In genomic region chr12:124496584-124496983, GRCh38 we compare ENCODE assay signal across 11 cellular contexts.
DNase-seq lines count a peak whose midpoint lies in the region; ATAC-seq and TF ChIP-seq lines count a peak whose summit lies in the region.
"Had no signal": no experiment of that assay in that cellular context is flagged by ENCODE, and none has a peak within 500 bp of the region (broad histone marks: within the 10 kb centered on the region; RNA-seq: fewer than 3 reads in every experiment).

No MANE protein-coding gene starts in this region.

- peaks cover 34% of the 10 kb centered on the region for H3K4me1 ChIP-seq in IMR-90 (ENCODE audit: control insufficient read depth, insufficient read depth, low read length)
- H3K4me1 ChIP-seq in skeletal muscle tissue (ENCODE audit: control insufficient read depth in 3 of 3, insufficient read depth in 3 of 3, low read length in 3 of 3) = peaks cover 56 to 77% (median 68%) of the 10 kb centered on the region in 3 donors
- H3K4me1 ChIP-seq: BE2C had no signal

- CTCF ChIA-PET in IMR-90 (lab: Yijun Ruan, JAX) = no interaction called here

- H4K5ac ChIP-seq in IMR-90 (ENCODE audit: low read depth, low read length) = no peak overlapping the region

- peak overlapping the region; percentile 36 for H2BK120ac ChIP-seq in IMR-90 (ENCODE audit: low read depth, low read length)

- H2BK20ac ChIP-seq in IMR-90 (ENCODE audit: low read depth, low read length) = peak overlapping the region; percentile 36; the same call in 1 of the 2 replicates

- H3K36me3 ChIP-seq in IMR-90 (ENCODE audit: control insufficient read depth, insufficient read depth, low read length) (peaks cover 16% of the 10 kb centered on the region; the same call in 1 of the 2 replicates), skeletal muscle tissue (ENCODE audit: control insufficient read depth in 3 of 3, insufficient read depth in 3 of 3, low read length in 3 of 3) (peaks cover 15 to 27% (median 19%) of the 10 kb centered on the region in 3 donors)

- TF ChIP-seq CTCF in IMR-90 (conservative IDR thresholded peaks at IDR 0.05; ENCODE audit: low read depth, low read length) (no peak), chondrocyte (IDR thresholded peaks at IDR 0.05) (no peak)

- H3K9me1 ChIP-seq in IMR-90 (ENCODE audit: insufficient read depth, low read length) = peaks cover 23% of the 10 kb centered on the region

- H3K4me1 Mint-ChIP-seq in chondrocyte (ENCODE audit: low read depth) = peaks cover 52% of the 10 kb centered on the region

- TF ChIP-seq POLR2A in IMR-90 (IDR thresholded peaks at IDR 0.05; ENCODE audit: low read depth, low read length) = no peak

- H3K14ac ChIP-seq in IMR-90 (replicated peaks; ENCODE audit: low read depth, low read length) = peak overlapping the region; percentile 36; the same call in 1 of the 2 replicates

- peak overlapping the region; percentile 48; the same call in 1 of the 2 replicates for H3K23ac ChIP-seq in IMR-90 (ENCODE audit: low read depth, low read length)

- dilution Hi-C loops in IMR-90 (cut with HindIII; ENCODE audit: low sequenced_read_pairs, unreplicated experiment) = no loop called here

- intact Hi-C loops in IMR-90 (cut with micrococcal nuclease) = loop anchor here (5.0 kb wide), 2 partner anchors 109 to 271 kb away; no protein-coding TSS in a partner anchor

- H3K4ac ChIP-seq in IMR-90 (ENCODE audit: low read depth, low read length) = peak overlapping the region; percentile 78

- peak overlapping the region; percentile 89 for H3K27ac Mint-ChIP-seq in chondrocyte (ENCODE audit: unreplicated experiment)
- H3K27ac Mint-ChIP-seq: T-helper 1 cell treated with Interleukin-12 subunit alpha and Interleukin-12 subunit beta and Interleukin-4 antibody, amounts not matched to agents 30 μg/mL and 1 μg/mL, for 36 hours had no signal

- peak overlapping the region; percentile 57; the same call in 1 of the 3 replicates for H2BK15ac ChIP-seq in IMR-90 (ENCODE audit: low read depth, low read length)

- peak overlapping the region; percentile 46 for H2AK5ac ChIP-seq in IMR-90 (ENCODE audit: low read depth, low read length)

- H3K27ac ChIP-seq in IMR-90 (ENCODE audit: insufficient read depth, low read length) = peak overlapping the region; percentile 6; the same call in 1 of the 2 replicates
- H3K27ac ChIP-seq in skeletal muscle tissue (ENCODE audit: low read depth, low read length) = peak overlapping the region; percentile 8

- H3K4me3 Mint-ChIP-seq in chondrocyte (ENCODE audit: unreplicated experiment) = no peak overlapping the region
- H3K4me3 Mint-ChIP-seq: T-helper 1 cell treated with Interleukin-12 subunit alpha and Interleukin-12 subunit beta and Interleukin-4 antibody, amounts not matched to agents 30 μg/mL and 1 μg/mL, for 36 hours had no signal

- no peak overlapping the region for H3K4me2 ChIP-seq in IMR-90 (ENCODE audit: low read depth, low read length)

- BruUV-seq in IMR-90 (replicated peaks; lab: Mats Ljungman, UMichigan) = no TSS peak

- peak overlapping the region; percentile 6 for H2BK5ac ChIP-seq in IMR-90 (ENCODE audit: low read depth, low read length, poor library complexity, severe bottlenecking)

- H3K36me3 Mint-ChIP-seq in chondrocyte (ENCODE audit: low read depth) = peaks cover 4% of the 10 kb centered on the region

- H4K20me1 ChIP-seq in IMR-90 (ENCODE audit: insufficient read depth, low read length) = peaks cover 94% of the 10 kb centered on the region

- in situ Hi-C loops in IMR-90 (cut with MboI; ENCODE audit: low sequenced_read_pairs) = no loop called here

- H3K79me1 ChIP-seq in IMR-90 (ENCODE audit: low read depth in 1 of 2, low read length in 2 of 2) = peaks cover 24 to 94% of the 10 kb centered on the region in 2 experiments

- H3K27me3 ChIP-seq in IMR-90 (ENCODE audit: control insufficient read depth, insufficient read depth, low read length) = no peaks in the 10 kb centered on the region
- H3K27me3 ChIP-seq in skeletal muscle tissue (ENCODE audit: control insufficient read depth in 3 of 3, insufficient read depth in 3 of 3, low read length in 3 of 3) = no peaks in the 10 kb centered on the region
- H3K27me3 ChIP-seq: BE2C had no signal

- no peaks in the 10 kb centered on the region for H3K9me3 ChIP-seq in IMR-90 (ENCODE audit: control insufficient read depth, insufficient read depth, low read length)
- H3K9me3 ChIP-seq in skeletal muscle tissue (ENCODE audit: control insufficient read depth in 3 of 3, low read length in 3 of 3) = no peaks in the 10 kb centered on the region
- H3K9me3 ChIP-seq: BE2C had no signal

- ATAC-seq in IMR-90 (ENCODE audit: low read depth) = no peak
- no peak for ATAC-seq in HG02678 (IDR thresholded peaks at IDR 0.05; ENCODE audit: unreplicated experiment)

- 71% methylated on average over 2 of the region's 3 CpGs; no CpG with 5 or more reads in 1 of the 2 experiments for WGBS in IMR-90 (ENCODE audit: extremely low coverage in 2 of 2, insufficient read length in 1 of 2), 2 experiments

- H4K8ac ChIP-seq in IMR-90 (ENCODE audit: low read depth in 2 of 2, low read length in 2 of 2) = peak overlapping the region in 1 of 2 experiments; percentile 13; a peak in 1 of 4 replicates

- peak overlapping the region; percentile 58 for H4K91ac ChIP-seq in IMR-90 (ENCODE audit: insufficient read depth, low read depth, low read length)

- POLR2A ChIA-PET in IMR-90 (lab: Charles Lee; ENCODE audit: unreplicated experiment) = no interaction called here

- peak; percentile 9 for DNase-seq in activated T-cell treated with anti-CD3 and anti-CD28 coated beads for 48 hours (ENCODE audit: low read depth)
- no peak for DNase-seq in activated T-cell treated with anti-CD3 and anti-CD28 coated beads, Interleukin-2, amount 50 U/mL, for 1 hour
- DNase-seq in IMR-90 = peak; percentile 28
- no peak for DNase-seq in chondrocyte (ENCODE audit: low spot score)
- DNase-seq in T-helper 9 cell = no peak
- DNase-seq in NCI-H2196 treated with DMSO at 0.1 percent for 48 hours (lab: John Stamatoyannopoulos, UW; ENCODE audit: unreplicated experiment) = no peak
- DNase-seq: activated naive CD4-positive, alpha-beta T cell; BE2C had no signal

- H3K9me3 Mint-ChIP-seq in chondrocyte (ENCODE audit: low read depth) = no peaks in the 10 kb centered on the region
- H3K9me3 Mint-ChIP-seq: T-helper 1 cell treated with Interleukin-12 subunit alpha and Interleukin-12 subunit beta and Interleukin-4 antibody, amounts not matched to agents 30 μg/mL and 1 μg/mL, for 36 hours had no signal

- H3K56ac ChIP-seq in IMR-90 (ENCODE audit: extremely low read depth, insufficient read depth, low read length) = no peak overlapping the region

- TF ChIP-seq RAD21 in IMR-90 (IDR thresholded peaks at IDR 0.05; ENCODE audit: low read length) = no peak

- H3K27me3 Mint-ChIP-seq in chondrocyte (ENCODE audit: low read depth) = no peaks in the 10 kb centered on the region

- H2AFZ ChIP-seq in IMR-90 (replicated peaks; ENCODE audit: low read length, poor library complexity) = no peak overlapping the region

- H3K18ac ChIP-seq in IMR-90 (ENCODE audit: low read depth, low read length) = 0 out of 2 replicates have a peak overlapping the region, but pooled peaks have one; percentile 8

- H3K9ac ChIP-seq in IMR-90 (ENCODE audit: low read depth, low read length) = no peak overlapping the region
- peak overlapping the region in 1 of 3 donors; percentile 16 for H3K9ac ChIP-seq in skeletal muscle tissue (ENCODE audit: low read depth in 1 of 3, low read length in 3 of 3)

- H2AK9ac ChIP-seq in IMR-90 (replicated peaks; ENCODE audit: low read depth, low read length, poor library complexity) = peak overlapping the region; percentile 8

- H3K4me3 ChIP-seq in IMR-90 (ENCODE audit: insufficient read depth, low read depth, low read length) = no peak overlapping the region
- H3K4me3 ChIP-seq in skeletal muscle tissue (ENCODE audit: low read length in 3 of 3) = no peak overlapping the region

TF ChIP-seq in IMR-90, 13 proteins besides CTCF, POLR2A, EP300 and RAD21:
- no peak for TF ChIP-seq RFX5 (IDR thresholded peaks at IDR 0.05; ENCODE audit: low read depth, low read length)
- TF ChIP-seq USF2 (IDR thresholded peaks at IDR 0.05; ENCODE audit: low read depth, low read length) = peak; percentile 77; the same call in 1 of the 2 replicates
- TF ChIP-seq MXI1 (IDR thresholded peaks at IDR 0.05; ENCODE audit: borderline replicate concordance, low read depth, low read length) = no peak
TF ChIP-seq in IMR-90: peak in this region for 1.

Comparison
In these comparisons a context has a peak if more than half of its experiments do, and no peak if none do; other contexts are left out.
1. DNase-seq: peak in activated T-cell treated with anti-CD3 and anti-CD28 coated beads for 48 hours (single experiment) and IMR-90 (single experiment); none in activated T-cell treated with anti-CD3 and anti-CD28 coated beads, Interleukin-2, amount 50 U/mL, for 1 hour (single experiment), chondrocyte (single experiment), T-helper 9 cell (single experiment) and NCI-H2196 treated with DMSO at 0.1 percent for 48 hours (single experiment).